Comparison of ENCODE assay signal across 8 cellular contexts in the genomic region with DNA sequence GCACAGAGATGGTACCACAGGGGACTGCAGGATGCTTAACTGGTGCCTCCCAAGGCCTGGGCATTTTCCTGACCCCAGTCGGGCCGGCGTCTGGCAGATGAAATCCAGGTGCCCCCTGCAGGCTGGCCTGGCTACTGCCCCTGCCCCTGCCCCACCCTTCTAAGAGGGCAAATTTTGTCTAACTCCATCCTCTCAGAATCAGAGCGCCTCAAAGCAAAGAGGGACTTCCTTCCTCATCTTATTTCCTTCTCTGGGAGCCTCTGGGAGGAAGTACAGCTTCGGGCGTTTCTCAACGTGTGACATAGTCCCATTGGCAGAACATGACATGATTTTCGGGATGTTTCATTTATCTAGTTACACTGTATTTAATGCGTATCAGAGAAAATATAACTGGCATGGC. TPM values are rescaled to one million over a fixed set of nuclear protein-coding genes. Genes with fewer than 3 reads are reported as not detected.
A peak's percentile ranks its signal among the peaks of the same experiment; 100 is the strongest.
DNase-seq lines count a peak whose midpoint lies in the region; ATAC-seq, FAIRE-seq and TF ChIP-seq lines count a peak whose summit lies in the region.

No MANE protein-coding gene starts in this region.

- TF ChIP-seq CTCF in GM12878 (IDR thresholded peaks at IDR 0.05 in 2 of 3, conservative IDR thresholded peaks at IDR 0.05 in 1 of 3; ENCODE audit: control insufficient read depth in 2 of 3, extremely low read depth in 1 of 3, insufficient read depth in 1 of 3, low read depth in 3 of 3, low read length in 3 of 3) (peak; percentile 56 to 81 (median 57)), liver (IDR thresholded peaks at IDR 0.05; ENCODE audit: low read depth, low read length, missing input control) (peak; percentile 50), stomach (IDR thresholded peaks at IDR 0.05) (peak in 5 of 7 experiments; percentile 43 to 73 (median 49))

- in situ Hi-C loops in GM12878 (cut with MboI), result no loop called here

- H3K27me3 ChIP-seq in GM12878 (replicated peaks in 1 of 2; ENCODE audit: control insufficient read depth in 2 of 2, insufficient read depth in 2 of 2, low read length in 1 of 2), result no peaks in the 10 kb centered on the region
- H3K27me3 ChIP-seq in liver (ENCODE audit: control insufficient read depth in 4 of 4, insufficient read depth in 4 of 4, low read length in 3 of 4), result no peaks in the 10 kb centered on the region
- H3K27me3 ChIP-seq in stomach, result no peaks in the 10 kb centered on the region

- no peaks in the 10 kb centered on the region for H4K20me1 ChIP-seq in GM12878 (ENCODE audit: control insufficient read depth, insufficient read depth)

- peak; percentile 53 for DNase-seq in DMS53 (lab: John Stamatoyannopoulos, UW)
- DNase-seq in DMS53 treated with DMSO at 0.1 percent for 48 hours (lab: John Stamatoyannopoulos, UW; ENCODE audit: unreplicated experiment), result no peak
- peak; percentile 86 for DNase-seq in SKM-1 treated with dmso at 0.1 percent for 144 hours (lab: John Stamatoyannopoulos, UW; ENCODE audit: unreplicated experiment)
- no peak for DNase-seq in GM12878 (ENCODE audit: low read depth, low spot score)
- DNase-seq in stomach, result peak; percentile 60
- DNase-seq in NCI-H2196 (lab: John Stamatoyannopoulos, UW; ENCODE audit: unreplicated experiment), result no peak

- intact Hi-C loops in GM12878 (cut with micrococcal nuclease; ENCODE audit: unreplicated experiment) (loop anchor here (5.0 kb wide), 1 partner anchor 33 kb away; no protein-coding TSS in a partner anchor), stomach (cut with DNase I; ENCODE audit: low total_unique reads) (no loop called here)

- H3K9ac ChIP-seq in GM12878 (ENCODE audit: control insufficient read depth, insufficient read depth, low read length), result no peak overlapping the region
- no peak overlapping the region for H3K9ac ChIP-seq in liver (ENCODE audit: low read depth in 1 of 2, low read length in 2 of 2)

- peak; percentile 31 for ATAC-seq in GM12878
- ATAC-seq in HG03354 (IDR thresholded peaks at IDR 0.05; ENCODE audit: poor library complexity, severe bottlenecking, unreplicated experiment), result no peak

- peak overlapping the region; percentile 19; the same call in 1 of the 2 replicates for H3K4me2 ChIP-seq in GM12878 (ENCODE audit: control insufficient read depth, insufficient read depth)

- POLR2A ChIA-PET in GM12878 (lab: Charles Lee), result interaction anchor here (1.3 to 2.0 kb wide), 2 partner anchors 22 to 41 kb away, joined by 4 to 7 read pairs; partner anchors contain the start of gene ASF1B

- H3K4me1 ChIP-seq in GM12878 (ENCODE audit: control insufficient read depth, insufficient read depth, low read length) (peaks cover 16% of the 10 kb centered on the region), liver (ENCODE audit: control insufficient read depth in 4 of 4, insufficient read depth in 4 of 4, low read length in 3 of 4) (peaks cover 15 to 72% (median 60%) of the 10 kb centered on the region in 4 donors), stomach (peaks cover 62 to 86% (median 76%) of the 10 kb centered on the region in 4 donors)

- RAD21 ChIA-PET in GM12878 (lab: Charles Lee; ENCODE audit: unreplicated experiment), result interaction anchor here (1.0 to 3.0 kb wide), 6 partner anchors 21 to 236 kb away, joined by 3 to 14 read pairs (median 8); partner anchors contain the start of genes ASF1B and IL27RA

- H3K79me2 ChIP-seq in GM12878 (ENCODE audit: control insufficient read depth, insufficient read depth, low read length), result peaks cover 8% of the 10 kb centered on the region

- CTCF ChIA-PET in GM12878 (lab: Yijun Ruan, JAX), result interaction anchor here (0.9 to 5.3 kb wide), 21 partner anchors 9 to 317 kb away, joined by 3 to 38 read pairs (median 5); partner anchors contain the start of genes ASF1B, C19orf67, MISP3 and PKN1

- TF ChIP-seq EP300 in GM12878 (IDR thresholded peaks at IDR 0.05; ENCODE audit: borderline replicate concordance in 1 of 2, control insufficient read depth in 1 of 2, low read depth in 2 of 2, low read length in 2 of 2) (no peak), stomach (IDR thresholded peaks at IDR 0.05) (no peak)

- H3K9me3 ChIP-seq in GM12878 (replicated peaks; ENCODE audit: control insufficient read depth, insufficient read depth, low read length) (no peaks in the 10 kb centered on the region), liver (ENCODE audit: control insufficient read depth in 4 of 4, low read length in 3 of 4) (no peaks in the 10 kb centered on the region), stomach (no peaks in the 10 kb centered on the region)

- SMC1A ChIA-PET in GM12878 (lab: Charles Lee; ENCODE audit: uncharacterized antibody, unreplicated experiment), result interaction anchor here (0.6 to 3.0 kb wide), 7 partner anchors 13 to 43 kb away, joined by 3 to 14 read pairs (median 5); partner anchors contain the start of genes ASF1B and MISP3

- H3K4me3 ChIP-seq in GM12878, result no peak overlapping the region
- H3K4me3 ChIP-seq in liver (ENCODE audit: low read depth in 1 of 3, low read length in 3 of 3), result no peak overlapping the region
- H3K4me3 ChIP-seq in stomach, result no peak overlapping the region

- no peak for FAIRE-seq in GM12878 (lab: Jason Lieb, UNC)

- TF ChIP-seq POLR2A in GM12878 (IDR thresholded peaks at IDR 0.05; ENCODE audit: low read depth, low read length) (no peak), stomach (IDR thresholded peaks at IDR 0.05) (no peak)

- WGBS in GM12878 (ENCODE audit: insufficient coverage, insufficient replicate concordance, low lambda C conversion rate, missing lambda C conversion rate), result 21% methylated on average over 9 of the region's 9 CpGs
- 32% methylated on average over 9 of the region's 9 CpGs for WGBS in liver
- WGBS in stomach, 5 donors, result 32 to 47% (median 40%) methylated on average over 9 of the region's 9 CpGs

- H3K36me3 ChIP-seq in GM12878 (ENCODE audit: control insufficient read depth in 2 of 2, insufficient read depth in 2 of 2, low read length in 1 of 2) (peaks cover 0 to 2% of the 10 kb centered on the region in 2 experiments; a peak in 1 of 4 replicates), liver (ENCODE audit: control insufficient read depth in 4 of 4, insufficient read depth in 3 of 4, low read depth in 1 of 4, low read length in 3 of 4) (no peaks in the 10 kb centered on the region), stomach (peaks cover 0 to 5% (median 0%) of the 10 kb centered on the region in 4 donors)

- BruUV-seq in GM12878 (replicated peaks; lab: Mats Ljungman, UMichigan), result no TSS peak

- no peak overlapping the region for H2AFZ ChIP-seq in GM12878 (ENCODE audit: control insufficient read depth, low read depth, low read length)

- TF ChIP-seq RAD21 in GM12878 (IDR thresholded peaks at IDR 0.05; ENCODE audit: insufficient read depth, low read depth, low read length) (peak; percentile 58), liver (IDR thresholded peaks at IDR 0.05) (peak; percentile 63 to 76)

- H3K27ac ChIP-seq in GM12878 (ENCODE audit: control insufficient read depth, insufficient read depth), result no peak overlapping the region
- H3K27ac ChIP-seq in liver (ENCODE audit: low read depth in 1 of 2, low read length in 2 of 2), result peak overlapping the region; percentile 88 to 97
- H3K27ac ChIP-seq in stomach, result peak overlapping the region; percentile 26 to 99 (median 84)

RNA-seq across cellular contexts. Expression of gene PRKACA, which starts 2.7 kb away (rescaled TPM):
- total RNA-seq in GM12878 (2013; cell fraction: nucleolus; rRNA removed), result 11.5 and 11.6 TPM in 2 replicates
- 12.9 and 14.9 TPM in 2 replicates for total RNA-seq in GM12878 (2014; rRNA removed)
- 10.4 and 11.2 TPM in 2 replicates for total RNA-seq in GM12878 (2014; rRNA removed; fragmentation: Illumina TruSeq; extraction: Trizol)
- 67.7 and 68.5 TPM in 2 replicates for total RNA-seq in GM12878 (2021)
- 26.1 TPM for polyA plus RNA-seq in GM12878 (2011; ENCODE audit: low read depth)
- 10.6 and 11.9 TPM in 2 replicates for polyA plus RNA-seq in GM12878 (2011; rRNA removed)
- polyA plus RNA-seq in GM12878 (2011; cell fraction: cytosol; rRNA removed), result 23.1 and 25.8 TPM in 2 replicates
- 9.5 and 16.8 TPM in 2 replicates for polyA plus RNA-seq in GM12878 (2011; cell fraction: nucleus; rRNA removed)
- 28.6 and 38.0 TPM in 2 replicates for polyA plus RNA-seq in GM12878 (2012)
- 44.3 and 56.8 TPM in 2 replicates for polyA plus RNA-seq in GM12878 (2014; fragmentation: Illumina TruSeq; extraction: Trizol)
- 1 to 10 TPM in 1 of 2 experiments, under 1 TPM in 1; 0.53 to 1.3 TPM for polyA plus RNA-seq in GM12878 (2014; fragmentation: Nextera tagmentation; extraction: Ambion mirVana)
- polyA plus RNA-seq in GM12878 (2014; rRNA removed), result 40.8 and 46.1 TPM in 2 replicates
- 1 to 10 TPM; 3.3 to 3.5 TPM for polyA plus RNA-seq in GM12878 (2016; fragmentation: Nextera tagmentation; extraction: Ambion mirVana)
- polyA minus RNA-seq in GM12878 (2011; rRNA and poly(A)+ RNA removed), result 17.0 and 23.7 TPM in 2 replicates
- polyA minus RNA-seq in GM12878 (2011; cell fraction: cytosol; rRNA and poly(A)+ RNA removed), result 11.2 and 15.5 TPM in 2 replicates
- polyA minus RNA-seq in GM12878 (2011; cell fraction: nucleus; rRNA and poly(A)+ RNA removed), result 5.1 and 9.7 TPM in 2 replicates
- total RNA-seq in liver, result 10 to 100 TPM; 28.5 to 51.9 TPM
- 10 to 100 TPM; 15.5 to 72.4 TPM for polyA plus RNA-seq in liver
- total RNA-seq in stomach, result 100 to 1,000 TPM in 1 of 5 donors, 10 to 100 TPM in 4; 14.7 to 159 (median 26.6) TPM
- polyA plus RNA-seq in stomach, result 10 to 100 TPM; 27.7 to 43.8 (median 38.2) TPM

RNA-seq across cellular contexts. Expression of gene ASF1B, which starts 21.5 kb away (rescaled TPM):
- 2.5 and 2.9 TPM in 2 replicates for total RNA-seq in GM12878 (2013; cell fraction: nucleolus; rRNA removed)
- total RNA-seq in GM12878 (2014; rRNA removed) (123 and 132 TPM in 2 replicates), GM12878 (2014; rRNA removed; fragmentation: Illumina TruSeq; extraction: Trizol) (50.4 and 53.8 TPM in 2 replicates), GM12878 (2021) (95.3 and 95.6 TPM in 2 replicates), liver (10 to 100 TPM in 1 of 2 donors, under 1 TPM in 1; 0.25 to 20.5 TPM), stomach (100 to 1,000 TPM in 1 of 5 donors, 1 to 10 TPM in 3, not detected in 1; 2.6 to 120 (median 5.5) TPM)
- polyA plus RNA-seq in GM12878 (2011; ENCODE audit: low read depth), result 27.5 TPM
- polyA plus RNA-seq in GM12878 (2011; rRNA removed) (34.9 and 57.1 TPM in 2 replicates), GM12878 (2014; fragmentation: Illumina TruSeq; extraction: Trizol) (62.9 and 85.2 TPM in 2 replicates), GM12878 (2014; fragmentation: Nextera tagmentation; extraction: Ambion mirVana) (10 to 100 TPM; 10.4 to 23.1 TPM), GM12878 (2014; rRNA removed) (103 and 115 TPM in 2 replicates), GM12878 (2016; fragmentation: Nextera tagmentation; extraction: Ambion mirVana) (100 to 1,000 TPM; 190 to 217 TPM), liver (1 to 10 TPM in 1 of 2 donors, under 1 TPM in 1; 0.63 to 2.6 TPM), stomach (10 to 100 TPM in 1 of 3 donors, 1 to 10 TPM in 2; 5.7 to 11.0 (median 8.8) TPM)
- polyA plus RNA-seq in GM12878 (2011; cell fraction: cytosol; rRNA removed), result 67.2 and 86.4 TPM in 2 replicates
- 31.1 and 37.8 TPM in 2 replicates for polyA plus RNA-seq in GM12878 (2011; cell fraction: nucleus; rRNA removed)
- polyA plus RNA-seq in GM12878 (2012), result 47.4 and 61.6 TPM in 2 replicates
- 30.4 and 50.9 TPM in 2 replicates for polyA minus RNA-seq in GM12878 (2011; rRNA and poly(A)+ RNA removed)
- 26.6 and 27.8 TPM in 2 replicates for polyA minus RNA-seq in GM12878 (2011; cell fraction: cytosol; rRNA and poly(A)+ RNA removed)
- polyA minus RNA-seq in GM12878 (2011; cell fraction: nucleus; rRNA and poly(A)+ RNA removed), result 9.8 and 15.9 TPM in 2 replicates

RNA-seq across cellular contexts. Expression of gene SAMD1, which starts 24.3 kb away (rescaled TPM):
- total RNA-seq in GM12878 (2013; cell fraction: nucleolus; rRNA removed), result 9.9 and 11.1 TPM in 2 replicates
- total RNA-seq in GM12878 (2014; rRNA removed) (35.0 and 41.4 TPM in 2 replicates), GM12878 (2014; rRNA removed; fragmentation: Illumina TruSeq; extraction: Trizol) (20.7 and 22.7 TPM in 2 replicates), GM12878 (2021) (71.7 and 74.5 TPM in 2 replicates), liver (10 to 100 TPM in 1 of 2 donors, 1 to 10 TPM in 1; 6.4 to 33.0 TPM), stomach (100 to 1,000 TPM in 1 of 5 donors, 10 to 100 TPM in 3, 1 to 10 TPM in 1; 4.8 to 228 (median 24.6) TPM)
- polyA plus RNA-seq in GM12878 (2011; ENCODE audit: low read depth), result 12.1 TPM
- polyA plus RNA-seq in GM12878 (2011; rRNA removed) (9.6 and 15.9 TPM in 2 replicates), GM12878 (2014; fragmentation: Illumina TruSeq; extraction: Trizol) (16.2 and 27.8 TPM in 2 replicates), GM12878 (2014; fragmentation: Nextera tagmentation; extraction: Ambion mirVana) (1 to 10 TPM; 3.0 to 5.4 TPM), GM12878 (2014; rRNA removed) (39.3 and 50.7 TPM in 2 replicates), GM12878 (2016; fragmentation: Nextera tagmentation; extraction: Ambion mirVana) (1 to 10 TPM; 5.9 to 6.3 TPM), liver (10 to 100 TPM in 1 of 2 donors, 1 to 10 TPM in 1; 2.1 to 11.7 TPM), stomach (10 to 100 TPM; 16.3 to 29.1 (median 22.4) TPM)
- 25.3 and 28.7 TPM in 2 replicates for polyA plus RNA-seq in GM12878 (2011; cell fraction: cytosol; rRNA removed)
- polyA plus RNA-seq in GM12878 (2011; cell fraction: nucleus; rRNA removed), result 114 and 178 TPM in 2 replicates
- 23.2 and 27.9 TPM in 2 replicates for polyA plus RNA-seq in GM12878 (2012)
- 5.1 and 13.5 TPM in 2 replicates for polyA minus RNA-seq in GM12878 (2011; rRNA and poly(A)+ RNA removed)
- 17.4 and 18.0 TPM in 2 replicates for polyA minus RNA-seq in GM12878 (2011; cell fraction: cytosol; rRNA and poly(A)+ RNA removed)
- polyA minus RNA-seq in GM12878 (2011; cell fraction: nucleus; rRNA and poly(A)+ RNA removed), result 3.3 and 7.6 TPM in 2 replicates

RNA-seq across cellular contexts. Expression of gene C19orf67, which starts 29.3 kb away (rescaled TPM):
- total RNA-seq in GM12878 (2013; cell fraction: nucleolus; rRNA removed), result 1.4 TPM in 1 of 2 replicates, not detected in the other
- total RNA-seq in GM12878 (2014; rRNA removed), result not detected in 2 replicates
- not detected in 2 replicates for total RNA-seq in GM12878 (2014; rRNA removed; fragmentation: Illumina TruSeq; extraction: Trizol)
- not detected in 2 replicates for total RNA-seq in GM12878 (2021)
- not detected for polyA plus RNA-seq in GM12878 (2011; ENCODE audit: low read depth)
- polyA plus RNA-seq in GM12878 (2011; rRNA removed), result not detected in 2 replicates
- not detected in 2 replicates for polyA plus RNA-seq in GM12878 (2011; cell fraction: cytosol; rRNA removed)
- 0.27 and 0.35 TPM in 2 replicates for polyA plus RNA-seq in GM12878 (2011; cell fraction: nucleus; rRNA removed)
- polyA plus RNA-seq in GM12878 (2012), result 0.10 TPM in 1 of 2 replicates, not detected in the other
- not detected in 2 replicates for polyA plus RNA-seq in GM12878 (2014; fragmentation: Illumina TruSeq; extraction: Trizol)
- polyA plus RNA-seq in GM12878 (2014; fragmentation: Nextera tagmentation; extraction: Ambion mirVana), result not detected
- polyA plus RNA-seq in GM12878 (2014; rRNA removed), result not detected in 2 replicates
- under 1 TPM in 1 of 2 experiments, not detected in 1; 0.14 TPM for polyA plus RNA-seq in GM12878 (2016; fragmentation: Nextera tagmentation; extraction: Ambion mirVana)
- not detected in 2 replicates for polyA minus RNA-seq in GM12878 (2011; rRNA and poly(A)+ RNA removed)
- polyA minus RNA-seq in GM12878 (2011; cell fraction: cytosol; rRNA and poly(A)+ RNA removed), result not detected in 2 replicates
- 0.36 and 0.67 TPM in 2 replicates for polyA minus RNA-seq in GM12878 (2011; cell fraction: nucleus; rRNA and poly(A)+ RNA removed)
- total RNA-seq in liver, result under 1 TPM in 1 of 2 donors, not detected in 1; 0.25 TPM
- polyA plus RNA-seq in liver, result not detected
- total RNA-seq in stomach, result not detected
- polyA plus RNA-seq in stomach, result under 1 TPM in 1 of 3 donors, not detected in 2; 0.50 TPM

RNA-seq across cellular contexts. Expression of gene MISP3, which starts 42.3 kb away (rescaled TPM):
- 1.8 and 2.4 TPM in 2 replicates for total RNA-seq in GM12878 (2013; cell fraction: nucleolus; rRNA removed)
- total RNA-seq in GM12878 (2014; rRNA removed), result 0.90 and 0.93 TPM in 2 replicates
- total RNA-seq in GM12878 (2014; rRNA removed; fragmentation: Illumina TruSeq; extraction: Trizol), result 0.51 and 0.63 TPM in 2 replicates
- total RNA-seq in GM12878 (2021), result 1.2 and 1.7 TPM in 2 replicates
- polyA plus RNA-seq in GM12878 (2011; ENCODE audit: low read depth), result not detected
- polyA plus RNA-seq in GM12878 (2011; rRNA removed), result 0.56 and 0.98 TPM in 2 replicates
- 1.4 and 1.8 TPM in 2 replicates for polyA plus RNA-seq in GM12878 (2011; cell fraction: cytosol; rRNA removed)
- polyA plus RNA-seq in GM12878 (2011; cell fraction: nucleus; rRNA removed), result 6.0 TPM in 2 replicates
- polyA plus RNA-seq in GM12878 (2012), result 0.89 and 1.0 TPM in 2 replicates
- polyA plus RNA-seq in GM12878 (2014; fragmentation: Illumina TruSeq; extraction: Trizol), result 0.46 TPM in 2 replicates
- polyA plus RNA-seq in GM12878 (2014; fragmentation: Nextera tagmentation; extraction: Ambion mirVana), result under 1 TPM; 0.07 to 0.11 TPM
- polyA plus RNA-seq in GM12878 (2014; rRNA removed), result 1.4 and 1.7 TPM in 2 replicates
- under 1 TPM; 0.52 to 0.66 TPM for polyA plus RNA-seq in GM12878 (2016; fragmentation: Nextera tagmentation; extraction: Ambion mirVana)
- polyA minus RNA-seq in GM12878 (2011; rRNA and poly(A)+ RNA removed), result 0.15 and 0.41 TPM in 2 replicates
- polyA minus RNA-seq in GM12878 (2011; cell fraction: cytosol; rRNA and poly(A)+ RNA removed), result not detected in 2 replicates
- polyA minus RNA-seq in GM12878 (2011; cell fraction: nucleus; rRNA and poly(A)+ RNA removed), result 1.2 and 2.5 TPM in 2 replicates
- 1 to 10 TPM in 1 of 2 donors, under 1 TPM in 1; 0.28 to 3.8 TPM for total RNA-seq in liver
- polyA plus RNA-seq in liver, result 1 to 10 TPM; 1.8 to 3.9 TPM
- total RNA-seq in stomach, result 10 to 100 TPM in 4 of 5 donors, 1 to 10 TPM in 1; 2.0 to 88.7 (median 34.1) TPM
- 10 to 100 TPM; 14.9 to 29.8 (median 25.1) TPM for polyA plus RNA-seq in stomach

Comparison
In these comparisons a context has a peak if more than half of its experiments do, and no peak if none do; other contexts are left out.
1. DNase-seq: peak in DMS53 (single experiment), SKM-1 treated with dmso at 0.1 percent for 144 hours (single experiment) and stomach (single experiment); none in DMS53 treated with DMSO at 0.1 percent for 48 hours (single experiment), GM12878 (single experiment) and NCI-H2196 (single experiment).
2. Peak in every context shown above with its lines, with median percentiles within 50 percentile points of each other: CTCF ChIP-seq.